ENCODE assay signal across 1 cellular context in the genomic region with DNA sequence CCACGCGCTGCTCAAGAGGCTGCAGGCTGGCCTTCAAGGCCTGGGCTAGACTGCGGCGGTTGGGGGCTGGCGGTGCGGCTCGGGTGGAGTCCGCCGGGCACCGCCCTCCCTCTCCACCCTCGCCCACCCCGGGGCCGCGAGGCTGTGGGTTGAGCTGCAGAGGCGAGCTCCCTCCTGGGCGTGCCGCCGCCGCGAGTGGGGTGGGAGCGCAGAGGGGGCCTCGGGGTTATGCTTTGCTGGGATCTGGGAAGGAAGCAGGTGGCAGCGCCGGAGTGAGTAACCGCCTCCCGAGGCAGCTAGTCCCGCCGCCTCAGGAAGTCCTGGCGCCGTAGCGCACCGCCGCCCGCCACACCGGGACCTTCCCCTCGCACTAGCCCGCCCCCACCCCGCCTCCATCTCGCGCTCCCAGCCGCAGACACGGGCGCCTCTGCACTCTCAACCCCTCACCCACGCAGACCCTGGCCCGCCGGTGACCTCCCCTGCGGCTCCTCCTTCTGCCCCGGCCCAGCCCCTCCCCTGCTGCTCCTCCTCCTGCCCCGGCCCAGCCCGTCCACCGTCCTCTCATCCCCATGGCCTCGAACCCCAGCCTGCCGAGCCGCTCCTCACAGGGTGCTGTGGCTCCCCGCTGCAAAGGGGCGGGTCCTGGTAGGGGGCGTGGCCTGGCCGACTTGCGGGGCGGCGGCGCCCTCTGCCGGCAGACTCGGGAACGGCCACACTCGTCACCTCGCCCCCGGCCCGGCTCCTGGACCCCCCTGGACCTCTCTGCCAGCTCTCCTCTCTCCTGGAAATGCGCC.
TF ChIP-seq lines count a peak whose summit lies in the region.

No MANE protein-coding gene starts in this region.

TF ChIP-seq in HepG2, 621 proteins besides CTCF, POLR2A, EP300 and RAD21 (continues in another document):
- TF ChIP-seq ATF7 (IDR thresholded peaks at IDR 0.05) (no peak), ATF7 (CRISPR knock-in tag; IDR thresholded peaks at IDR 0.05) (no peak), GABPA (IDR thresholded peaks at IDR 0.05; ENCODE audit: low read depth, low read length) (no peak), GABPA (CRISPR knock-in tag; IDR thresholded peaks at IDR 0.05; ENCODE audit: low read depth) (no peak), TARDBP (CRISPR knock-in tag; IDR thresholded peaks at IDR 0.05) (peak; percentile 56; the same call in 1 of the 2 replicates), SKI (IDR thresholded peaks at IDR 0.05; ENCODE audit: partially characterized antibody) (peak; percentile 27), PITX1 (CRISPR knock-in tag; IDR thresholded peaks at IDR 0.05) (peak; percentile 18; the same call in 1 of the 2 replicates), ZNF510 (CRISPR knock-in tag; IDR thresholded peaks at IDR 0.05; ENCODE audit: low read depth) (no peak), ZMYM3 (CRISPR knock-in tag; IDR thresholded peaks at IDR 0.05) (peak; percentile 73; the same call in 1 of the 2 replicates), CBX1 (IDR thresholded peaks at IDR 0.05; ENCODE audit: low read depth) (peak; percentile 49), HDAC1 (CRISPR knock-in tag; IDR thresholded peaks at IDR 0.05) (peak; percentile 50; the same call in 1 of the 2 replicates), ZNF788 (CRISPR knock-in tag; IDR thresholded peaks at IDR 0.05; ENCODE audit: borderline replicate concordance) (peak; percentile 82), RAD51 (IDR thresholded peaks at IDR 0.05; ENCODE audit: borderline replicate concordance) (no peak), SPEN (CRISPR knock-in tag; IDR thresholded peaks at IDR 0.05; ENCODE audit: low read depth) (peak; percentile 46; the same call in 1 of the 2 replicates), ZNF790 (CRISPR knock-in tag; IDR thresholded peaks at IDR 0.05; ENCODE audit: borderline replicate concordance) (peak; percentile 37; the same call in 1 of the 2 replicates), EED (CRISPR knock-in tag; IDR thresholded peaks at IDR 0.05) (0 out of 2 replicates have a peak, but pooled peaks have one; percentile 10), GABPB1 (CRISPR knock-in tag; IDR thresholded peaks at IDR 0.05) (peak; percentile 64; the same call in 1 of the 2 replicates), ERF (CRISPR knock-in tag; IDR thresholded peaks at IDR 0.05) (peak; percentile 41; the same call in 1 of the 2 replicates), FOXM1 (CRISPR knock-in tag; IDR thresholded peaks at IDR 0.05) (no peak), ZNF572 (CRISPR knock-in tag; IDR thresholded peaks at IDR 0.05) (0 out of 2 replicates have a peak, but pooled peaks have one; percentile 48), CREB1 (IDR thresholded peaks at IDR 0.05) (0 out of 2 replicates have a peak, but pooled peaks have one; percentile 32), CREB1 (CRISPR knock-in tag; IDR thresholded peaks at IDR 0.05) (no peak), ZIK1 (CRISPR knock-in tag; IDR thresholded peaks at IDR 0.05; ENCODE audit: borderline replicate concordance, low read depth) (peak; percentile 28; the same call in 1 of the 2 replicates), RXRA (CRISPR knock-in tag; IDR thresholded peaks at IDR 0.05) (peak; percentile 42; the same call in 1 of the 2 replicates), ZNF501 (CRISPR knock-in tag; IDR thresholded peaks at IDR 0.05) (peak; percentile 51; the same call in 1 of the 2 replicates), ARNT2 (CRISPR knock-in tag; IDR thresholded peaks at IDR 0.05; ENCODE audit: low read depth) (peak; percentile 59; the same call in 1 of the 2 replicates), ZNF263 (CRISPR knock-in tag; IDR thresholded peaks at IDR 0.05) (peak; percentile 45), ZNF460 (CRISPR knock-in tag; IDR thresholded peaks at IDR 0.05; ENCODE audit: borderline replicate concordance) (no peak), SOX6 (IDR thresholded peaks at IDR 0.05) (no peak), SOX6 (CRISPR knock-in tag; IDR thresholded peaks at IDR 0.05) (no peak), XRCC5 (optimal IDR thresholded peaks at IDR 0.05; ENCODE audit: low read length) (peak; percentile 86), ZNF781 (CRISPR knock-in tag; IDR thresholded peaks at IDR 0.05; ENCODE audit: borderline replicate concordance, not compliant biosample characterization) (no peak), ZNF232 (CRISPR knock-in tag; IDR thresholded peaks at IDR 0.05; ENCODE audit: borderline replicate concordance) (no peak), U2AF2 (IDR thresholded peaks at IDR 0.05; ENCODE audit: low read depth, low read length) (no peak), ZSCAN30 (CRISPR knock-in tag; IDR thresholded peaks at IDR 0.05) (no peak), ZNF747 (CRISPR knock-in tag; IDR thresholded peaks at IDR 0.05; ENCODE audit: borderline replicate concordance) (0 out of 2 replicates have a peak, but pooled peaks have one; percentile 39), ZNF329 (CRISPR knock-in tag; IDR thresholded peaks at IDR 0.05; ENCODE audit: low read depth) (peak; percentile 52; the same call in 1 of the 2 replicates)
- TF ChIP-seq, protein P1, sequence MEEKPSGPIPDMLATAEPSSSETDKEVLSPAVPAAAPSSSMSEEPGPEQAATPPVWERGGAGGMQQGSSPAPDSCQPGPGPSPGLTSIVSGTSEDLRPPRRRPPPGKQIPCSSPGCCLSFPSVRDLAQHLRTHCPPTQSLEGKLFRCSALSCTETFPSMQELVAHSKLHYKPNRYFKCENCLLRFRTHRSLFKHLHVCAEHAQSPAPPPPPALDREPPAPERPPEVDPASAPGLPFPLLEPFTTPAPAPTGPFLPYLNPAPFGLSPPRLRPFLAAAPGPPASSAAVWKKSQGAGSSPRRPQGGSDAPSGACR (CRISPR knock-in tag; IDR thresholded peaks at IDR 0.05), result no peak; the same call in 1 of the 2 replicates
- TF ChIP-seq, protein P2, sequence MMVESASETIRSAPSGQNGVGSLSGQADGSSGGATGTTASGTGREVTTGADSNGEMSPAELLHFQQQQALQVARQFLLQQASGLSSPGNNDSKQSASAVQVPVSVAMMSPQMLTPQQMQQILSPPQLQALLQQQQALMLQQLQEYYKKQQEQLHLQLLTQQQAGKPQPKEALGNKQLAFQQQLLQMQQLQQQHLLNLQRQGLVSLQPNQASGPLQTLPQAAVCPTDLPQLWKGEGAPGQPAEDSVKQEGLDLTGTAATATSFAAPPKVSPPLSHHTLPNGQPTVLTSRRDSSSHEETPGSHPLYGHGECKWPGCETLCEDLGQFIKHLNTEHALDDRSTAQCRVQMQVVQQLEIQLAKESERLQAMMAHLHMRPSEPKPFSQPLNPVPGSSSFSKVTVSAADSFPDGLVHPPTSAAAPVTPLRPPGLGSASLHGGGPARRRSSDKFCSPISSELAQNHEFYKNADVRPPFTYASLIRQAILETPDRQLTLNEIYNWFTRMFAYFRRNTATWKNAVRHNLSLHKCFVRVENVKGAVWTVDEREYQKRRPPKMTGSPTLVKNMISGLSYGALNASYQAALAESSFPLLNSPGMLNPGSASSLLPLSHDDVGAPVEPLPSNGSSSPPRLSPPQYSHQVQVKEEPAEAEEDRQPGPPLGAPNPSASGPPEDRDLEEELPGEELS (CRISPR knock-in tag; IDR thresholded peaks at IDR 0.05), result no peak
- TF ChIP-seq, protein P3, sequence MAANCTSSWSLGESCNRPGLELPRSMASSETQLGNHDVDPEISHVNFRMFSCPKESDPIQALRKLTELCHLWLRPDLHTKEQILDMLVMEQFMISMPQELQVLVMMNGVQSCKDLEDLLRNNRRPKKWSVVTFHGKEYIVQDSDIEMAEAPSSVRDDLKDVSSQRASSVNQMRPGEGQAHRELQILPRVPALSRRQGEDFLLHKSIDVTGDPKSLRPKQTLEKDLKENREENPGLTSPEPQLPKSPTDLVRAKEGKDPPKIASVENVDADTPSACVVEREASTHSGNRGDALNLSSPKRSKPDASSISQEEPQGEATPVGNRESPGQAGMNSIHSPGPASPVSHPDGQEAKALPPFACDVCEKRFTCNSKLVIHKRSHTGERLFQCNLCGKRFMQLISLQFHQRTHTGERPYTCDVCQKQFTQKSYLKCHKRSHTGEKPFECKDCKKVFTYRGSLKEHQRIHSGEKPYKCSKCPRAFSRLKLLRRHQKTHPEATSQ (CRISPR knock-in tag; IDR thresholded peaks at IDR 0.05; ENCODE audit: borderline replicate concordance), result peak; percentile 31; the same call in 1 of the 2 replicates
- TF ChIP-seq, protein P4, sequence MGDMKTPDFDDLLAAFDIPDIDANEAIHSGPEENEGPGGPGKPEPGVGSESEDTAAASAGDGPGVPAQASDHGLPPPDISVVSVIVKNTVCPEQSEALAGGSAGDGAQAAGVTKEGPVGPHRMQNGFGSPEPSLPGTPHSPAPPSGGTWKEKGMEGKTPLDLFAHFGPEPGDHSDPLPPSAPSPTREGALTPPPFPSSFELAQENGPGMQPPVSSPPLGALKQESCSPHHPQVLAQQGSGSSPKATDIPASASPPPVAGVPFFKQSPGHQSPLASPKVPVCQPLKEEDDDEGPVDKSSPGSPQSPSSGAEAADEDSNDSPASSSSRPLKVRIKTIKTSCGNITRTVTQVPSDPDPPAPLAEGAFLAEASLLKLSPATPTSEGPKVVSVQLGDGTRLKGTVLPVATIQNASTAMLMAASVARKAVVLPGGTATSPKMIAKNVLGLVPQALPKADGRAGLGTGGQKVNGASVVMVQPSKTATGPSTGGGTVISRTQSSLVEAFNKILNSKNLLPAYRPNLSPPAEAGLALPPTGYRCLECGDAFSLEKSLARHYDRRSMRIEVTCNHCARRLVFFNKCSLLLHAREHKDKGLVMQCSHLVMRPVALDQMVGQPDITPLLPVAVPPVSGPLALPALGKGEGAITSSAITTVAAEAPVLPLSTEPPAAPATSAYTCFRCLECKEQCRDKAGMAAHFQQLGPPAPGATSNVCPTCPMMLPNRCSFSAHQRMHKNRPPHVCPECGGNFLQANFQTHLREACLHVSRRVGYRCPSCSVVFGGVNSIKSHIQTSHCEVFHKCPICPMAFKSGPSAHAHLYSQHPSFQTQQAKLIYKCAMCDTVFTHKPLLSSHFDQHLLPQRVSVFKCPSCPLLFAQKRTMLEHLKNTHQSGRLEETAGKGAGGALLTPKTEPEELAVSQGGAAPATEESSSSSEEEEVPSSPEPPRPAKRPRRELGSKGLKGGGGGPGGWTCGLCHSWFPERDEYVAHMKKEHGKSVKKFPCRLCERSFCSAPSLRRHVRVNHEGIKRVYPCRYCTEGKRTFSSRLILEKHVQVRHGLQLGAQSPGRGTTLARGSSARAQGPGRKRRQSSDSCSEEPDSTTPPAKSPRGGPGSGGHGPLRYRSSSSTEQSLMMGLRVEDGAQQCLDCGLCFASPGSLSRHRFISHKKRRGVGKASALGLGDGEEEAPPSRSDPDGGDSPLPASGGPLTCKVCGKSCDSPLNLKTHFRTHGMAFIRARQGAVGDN (CRISPR knock-in tag; IDR thresholded peaks at IDR 0.05), result peak; percentile 79
- TF ChIP-seq, protein P5, sequence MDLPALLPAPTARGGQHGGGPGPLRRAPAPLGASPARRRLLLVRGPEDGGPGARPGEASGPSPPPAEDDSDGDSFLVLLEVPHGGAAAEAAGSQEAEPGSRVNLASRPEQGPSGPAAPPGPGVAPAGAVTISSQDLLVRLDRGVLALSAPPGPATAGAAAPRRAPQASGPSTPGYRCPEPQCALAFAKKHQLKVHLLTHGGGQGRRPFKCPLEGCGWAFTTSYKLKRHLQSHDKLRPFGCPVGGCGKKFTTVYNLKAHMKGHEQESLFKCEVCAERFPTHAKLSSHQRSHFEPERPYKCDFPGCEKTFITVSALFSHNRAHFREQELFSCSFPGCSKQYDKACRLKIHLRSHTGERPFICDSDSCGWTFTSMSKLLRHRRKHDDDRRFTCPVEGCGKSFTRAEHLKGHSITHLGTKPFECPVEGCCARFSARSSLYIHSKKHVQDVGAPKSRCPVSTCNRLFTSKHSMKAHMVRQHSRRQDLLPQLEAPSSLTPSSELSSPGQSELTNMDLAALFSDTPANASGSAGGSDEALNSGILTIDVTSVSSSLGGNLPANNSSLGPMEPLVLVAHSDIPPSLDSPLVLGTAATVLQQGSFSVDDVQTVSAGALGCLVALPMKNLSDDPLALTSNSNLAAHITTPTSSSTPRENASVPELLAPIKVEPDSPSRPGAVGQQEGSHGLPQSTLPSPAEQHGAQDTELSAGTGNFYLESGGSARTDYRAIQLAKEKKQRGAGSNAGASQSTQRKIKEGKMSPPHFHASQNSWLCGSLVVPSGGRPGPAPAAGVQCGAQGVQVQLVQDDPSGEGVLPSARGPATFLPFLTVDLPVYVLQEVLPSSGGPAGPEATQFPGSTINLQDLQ (CRISPR knock-in tag; IDR thresholded peaks at IDR 0.05), result no peak
- TF ChIP-seq, protein P6, sequence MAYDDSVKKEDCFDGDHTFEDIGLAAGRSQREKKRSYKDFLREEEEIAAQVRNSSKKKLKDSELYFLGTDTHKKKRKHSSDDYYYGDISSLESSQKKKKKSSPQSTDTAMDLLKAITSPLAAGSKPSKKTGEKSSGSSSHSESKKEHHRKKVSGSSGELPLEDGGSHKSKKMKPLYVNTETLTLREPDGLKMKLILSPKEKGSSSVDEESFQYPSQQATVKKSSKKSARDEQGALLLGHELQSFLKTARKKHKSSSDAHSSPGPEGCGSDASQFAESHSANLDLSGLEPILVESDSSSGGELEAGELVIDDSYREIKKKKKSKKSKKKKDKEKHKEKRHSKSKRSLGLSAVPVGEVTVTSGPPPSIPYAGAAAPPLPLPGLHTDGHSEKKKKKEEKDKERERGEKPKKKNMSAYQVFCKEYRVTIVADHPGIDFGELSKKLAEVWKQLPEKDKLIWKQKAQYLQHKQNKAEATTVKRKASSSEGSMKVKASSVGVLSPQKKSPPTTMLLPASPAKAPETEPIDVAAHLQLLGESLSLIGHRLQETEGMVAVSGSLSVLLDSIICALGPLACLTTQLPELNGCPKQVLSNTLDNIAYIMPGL (CRISPR knock-in tag; IDR thresholded peaks at IDR 0.05; ENCODE audit: borderline replicate concordance in 1 of 2, low read depth in 1 of 2), result peak; percentile 86 to 90
- TF ChIP-seq, protein P7, sequence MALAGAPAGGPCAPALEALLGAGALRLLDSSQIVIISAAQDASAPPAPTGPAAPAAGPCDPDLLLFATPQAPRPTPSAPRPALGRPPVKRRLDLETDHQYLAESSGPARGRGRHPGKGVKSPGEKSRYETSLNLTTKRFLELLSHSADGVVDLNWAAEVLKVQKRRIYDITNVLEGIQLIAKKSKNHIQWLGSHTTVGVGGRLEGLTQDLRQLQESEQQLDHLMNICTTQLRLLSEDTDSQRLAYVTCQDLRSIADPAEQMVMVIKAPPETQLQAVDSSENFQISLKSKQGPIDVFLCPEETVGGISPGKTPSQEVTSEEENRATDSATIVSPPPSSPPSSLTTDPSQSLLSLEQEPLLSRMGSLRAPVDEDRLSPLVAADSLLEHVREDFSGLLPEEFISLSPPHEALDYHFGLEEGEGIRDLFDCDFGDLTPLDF (CRISPR knock-in tag; IDR thresholded peaks at IDR 0.05), result no peak
- TF ChIP-seq, protein P8, sequence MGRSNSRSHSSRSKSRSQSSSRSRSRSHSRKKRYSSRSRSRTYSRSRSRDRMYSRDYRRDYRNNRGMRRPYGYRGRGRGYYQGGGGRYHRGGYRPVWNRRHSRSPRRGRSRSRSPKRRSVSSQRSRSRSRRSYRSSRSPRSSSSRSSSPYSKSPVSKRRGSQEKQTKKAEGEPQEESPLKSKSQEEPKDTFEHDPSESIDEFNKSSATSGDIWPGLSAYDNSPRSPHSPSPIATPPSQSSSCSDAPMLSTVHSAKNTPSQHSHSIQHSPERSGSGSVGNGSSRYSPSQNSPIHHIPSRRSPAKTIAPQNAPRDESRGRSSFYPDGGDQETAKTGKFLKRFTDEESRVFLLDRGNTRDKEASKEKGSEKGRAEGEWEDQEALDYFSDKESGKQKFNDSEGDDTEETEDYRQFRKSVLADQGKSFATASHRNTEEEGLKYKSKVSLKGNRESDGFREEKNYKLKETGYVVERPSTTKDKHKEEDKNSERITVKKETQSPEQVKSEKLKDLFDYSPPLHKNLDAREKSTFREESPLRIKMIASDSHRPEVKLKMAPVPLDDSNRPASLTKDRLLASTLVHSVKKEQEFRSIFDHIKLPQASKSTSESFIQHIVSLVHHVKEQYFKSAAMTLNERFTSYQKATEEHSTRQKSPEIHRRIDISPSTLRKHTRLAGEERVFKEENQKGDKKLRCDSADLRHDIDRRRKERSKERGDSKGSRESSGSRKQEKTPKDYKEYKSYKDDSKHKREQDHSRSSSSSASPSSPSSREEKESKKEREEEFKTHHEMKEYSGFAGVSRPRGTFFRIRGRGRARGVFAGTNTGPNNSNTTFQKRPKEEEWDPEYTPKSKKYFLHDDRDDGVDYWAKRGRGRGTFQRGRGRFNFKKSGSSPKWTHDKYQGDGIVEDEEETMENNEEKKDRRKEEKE (IDR thresholded peaks at IDR 0.05), result no peak
